In genomic region chr12:130754234-130755001, GRCh38 we compare ENCODE assay signal across 12 cellular contexts. TPM values are rescaled to one million over a fixed set of nuclear protein-coding genes. Genes with fewer than 3 reads are reported as not detected.
DNase-seq lines count a peak whose midpoint lies in the region; ATAC-seq and TF ChIP-seq lines count a peak whose summit lies in the region.
"Had no signal": no experiment of that assay in that cellular context is flagged by ENCODE, and none has a peak within 500 bp of the region (broad histone marks: within the 10 kb centered on the region; RNA-seq: fewer than 3 reads in every experiment).

No MANE protein-coding gene starts in this region.

- no peak overlapping the region for H3K4me3 Mint-ChIP-seq in stimulated activated naive CD8-positive, alpha-beta T cell treated with anti-CD3 and anti-CD28 coated beads, Interleukin-15, Interleukin-2, amounts not matched to agents 100 ng/mL and 50 ng/mL, for 24 hours
- no peak overlapping the region for H3K4me3 Mint-ChIP-seq in stimulated activated naive CD8-positive, alpha-beta T cell treated with anti-CD3 and anti-CD28 coated beads, Interleukin-15, amount 100 ng/mL, for 72 hours

- peaks cover 6% of the 10 kb centered on the region for H3K9me3 Mint-ChIP-seq in stimulated activated naive CD8-positive, alpha-beta T cell treated with anti-CD3 and anti-CD28 coated beads, Interleukin-15, Interleukin-2, amounts not matched to agents 100 ng/mL and 50 ng/mL, for 24 hours
- peaks cover 7 to 11% of the 10 kb centered on the region in 2 donors for H3K9me3 Mint-ChIP-seq in stimulated activated naive CD8-positive, alpha-beta T cell treated with anti-CD3 and anti-CD28 coated beads, Interleukin-15, amount 100 ng/mL, for 72 hours

- peaks cover 7% of the 10 kb centered on the region for H3K36me3 Mint-ChIP-seq in stimulated activated naive CD8-positive, alpha-beta T cell treated with anti-CD3 and anti-CD28 coated beads, Interleukin-15, Interleukin-2, amounts not matched to agents 100 ng/mL and 50 ng/mL, for 24 hours (ENCODE audit: low read depth)

- H3K27me3 ChIP-seq in SU-DHL-6 (ENCODE audit: low read length): no peaks in the 10 kb centered on the region
- H3K27me3 ChIP-seq: Peyer's patch had no signal

- ATAC-seq in stimulated activated naive CD8-positive, alpha-beta T cell treated with anti-CD3 and anti-CD28 coated beads, Interleukin-15, amount 100 ng/mL, for 72 hours: no peak
- ATAC-seq in left ventricle myocardium superior: no peak
- no peak for ATAC-seq in GM21447 (IDR thresholded peaks at IDR 0.05; ENCODE audit: unreplicated experiment)

- peak overlapping the region; percentile 63 for H3K27ac ChIP-seq in SU-DHL-6 (ENCODE audit: low read depth, low read length)
- H3K27ac ChIP-seq: Peyer's patch had no signal

- peak overlapping the region; percentile 37 for H3K4me2 ChIP-seq in SU-DHL-6 (ENCODE audit: low read depth, low read length, poor library complexity, severe bottlenecking)

- DNase-seq in stimulated activated naive CD8-positive, alpha-beta T cell treated with anti-CD3 and anti-CD28 coated beads, Interleukin-15, amount 100 ng/mL, for 72 hours: no peak
- peak; percentile 10 for DNase-seq in globus pallidus (ENCODE audit: low spot score)
- no peak for DNase-seq in NCI-H526 (lab: John Stamatoyannopoulos, UW)
- DNase-seq in left ventricle myocardium superior: no peak
- DNase-seq in NCI-H226: no peak
- DNase-seq: cerebellar nuclear complex, NCI-H2029 treated with DMSO at 0.1 percent for 48 hours, Peyer's patch, small intestine had no signal

- peaks cover 6% of the 10 kb centered on the region for H3K4me1 Mint-ChIP-seq in stimulated activated naive CD8-positive, alpha-beta T cell treated with anti-CD3 and anti-CD28 coated beads, Interleukin-15, Interleukin-2, amounts not matched to agents 100 ng/mL and 50 ng/mL, for 24 hours (ENCODE audit: low read depth)
- H3K4me1 Mint-ChIP-seq in stimulated activated naive CD8-positive, alpha-beta T cell treated with anti-CD3 and anti-CD28 coated beads, Interleukin-15, amount 100 ng/mL, for 72 hours: peaks cover 9% of the 10 kb centered on the region

- H2AFZ ChIP-seq in SU-DHL-6 (ENCODE audit: low read depth, low read length, severe bottlenecking): peak overlapping the region; percentile 96

- H3K9me2 ChIP-seq in SU-DHL-6 (replicated peaks; ENCODE audit: insufficient read depth, low read length): no peaks in the 10 kb centered on the region

- no peaks in the 10 kb centered on the region for H3K79me2 ChIP-seq in SU-DHL-6 (ENCODE audit: insufficient read depth, low read length)

- H3K27ac Mint-ChIP-seq in stimulated activated naive CD8-positive, alpha-beta T cell treated with anti-CD3 and anti-CD28 coated beads, Interleukin-15, Interleukin-2, amounts not matched to agents 100 ng/mL and 50 ng/mL, for 24 hours: peak overlapping the region; percentile 81
- peak overlapping the region in 1 of 2 donors; percentile 92 for H3K27ac Mint-ChIP-seq in stimulated activated naive CD8-positive, alpha-beta T cell treated with anti-CD3 and anti-CD28 coated beads, Interleukin-15, amount 100 ng/mL, for 72 hours

- no peaks in the 10 kb centered on the region for H4K20me1 ChIP-seq in SU-DHL-6 (ENCODE audit: low read depth, low read length)

- H3K36me3 ChIP-seq in SU-DHL-6 (ENCODE audit: low read length): no peaks in the 10 kb centered on the region
- H3K36me3 ChIP-seq: Peyer's patch had no signal

- intact Hi-C loops in left ventricle myocardium superior (cut with micrococcal nuclease): no loop called here

- H3K4me3 ChIP-seq in SU-DHL-6 (ENCODE audit: insufficient read depth, low read length, poor library complexity, severe bottlenecking): peak overlapping the region; percentile 42
- H3K4me3 ChIP-seq: Peyer's patch had no signal

- TF ChIP-seq CTCF in SU-DHL-6 (IDR thresholded peaks at IDR 0.05; ENCODE audit: insufficient read depth, low read length, poor library complexity, severe bottlenecking): no peak

- 0 out of 2 replicates have a peak overlapping the region, but pooled peaks have one; percentile 15 for H3K9ac ChIP-seq in SU-DHL-6 (ENCODE audit: low read length)

- H3K27me3 Mint-ChIP-seq in stimulated activated naive CD8-positive, alpha-beta T cell treated with anti-CD3 and anti-CD28 coated beads, Interleukin-15, Interleukin-2, amounts not matched to agents 100 ng/mL and 50 ng/mL, for 24 hours: no peaks in the 10 kb centered on the region
- peaks cover 6% of the 10 kb centered on the region for H3K27me3 Mint-ChIP-seq in stimulated activated naive CD8-positive, alpha-beta T cell treated with anti-CD3 and anti-CD28 coated beads, Interleukin-15, amount 100 ng/mL, for 72 hours

- peaks cover 4% of the 10 kb centered on the region; the same call in 1 of the 2 replicates for H3K9me3 ChIP-seq in SU-DHL-6 (ENCODE audit: insufficient read depth, low read length)

- 0 out of 2 replicates have a peak, but pooled peaks cover 9% of the 10 kb centered on the region for H3F3A ChIP-seq in SU-DHL-6 (ENCODE audit: insufficient read depth)

RNA-seq across cellular contexts. Expression of gene RIMBP2, which starts 38.3 kb away (rescaled TPM):
- total RNA-seq in left ventricle myocardium superior: 0.40 TPM
